Comparison of ENCODE assay signal across 11 cellular contexts in genomic region chr1:109530457-109531204, GRCh38. TPM values are rescaled to one million over a fixed set of nuclear protein-coding genes. Genes with fewer than 3 reads are reported as not detected.
DNase-seq lines count a peak whose midpoint lies in the region; ATAC-seq and TF ChIP-seq lines count a peak whose summit lies in the region.
"Had no signal": no experiment of that assay in that cellular context is flagged by ENCODE, and none has a peak within 500 bp of the region (broad histone marks: within the 10 kb centered on the region; RNA-seq: fewer than 3 reads in every experiment).

No MANE protein-coding gene starts in this region.

- H3K9ac ChIP-seq in skeletal muscle tissue (ENCODE audit: low read depth in 1 of 3, low read length in 3 of 3) = peak overlapping the region; percentile 68 to 79 (median 71)

- H3K27ac Mint-ChIP-seq in T-helper 2 cell treated with Interferon-gamma antibody and Interleukin-4, amounts not matched to agents 5 μg/mL and 100 μg/mL, for 36 hours = peak overlapping the region; percentile 68

- H3K27me3 ChIP-seq in skeletal muscle tissue (ENCODE audit: control insufficient read depth in 3 of 3, insufficient read depth in 3 of 3, low read length in 3 of 3) = no peaks in the 10 kb centered on the region

- H3K4me3 ChIP-seq in coronary artery (no peak overlapping the region), skeletal muscle tissue (ENCODE audit: low read length in 3 of 3) (peak overlapping the region in 2 of 3 donors; percentile 13 to 56)
- H3K4me3 ChIP-seq: SK-N-MC had no signal

- no peak overlapping the region for H3K27ac ChIP-seq in coronary artery
- peak overlapping the region; percentile 88 for H3K27ac ChIP-seq in skeletal muscle tissue (ENCODE audit: low read depth, low read length)
- H3K27ac ChIP-seq: SK-N-MC had no signal

- no peaks in the 10 kb centered on the region for H3K36me3 ChIP-seq in skeletal muscle tissue (ENCODE audit: control insufficient read depth in 3 of 3, insufficient read depth in 3 of 3, low read length in 3 of 3)

- no peaks in the 10 kb centered on the region for H3K36me3 Mint-ChIP-seq in T-helper 2 cell treated with Interferon-gamma antibody and Interleukin-4, amounts not matched to agents 5 μg/mL and 100 μg/mL, for 36 hours (ENCODE audit: low read depth)

- peaks cover 8% of the 10 kb centered on the region for H3K27me3 Mint-ChIP-seq in T-helper 2 cell treated with Interferon-gamma antibody and Interleukin-4, amounts not matched to agents 5 μg/mL and 100 μg/mL, for 36 hours (ENCODE audit: low read depth)

- H3K9me3 ChIP-seq in skeletal muscle tissue (ENCODE audit: control insufficient read depth in 3 of 3, low read length in 3 of 3) = no peaks in the 10 kb centered on the region

- peaks cover 19% of the 10 kb centered on the region for H3K4me1 Mint-ChIP-seq in T-helper 2 cell treated with Interferon-gamma antibody and Interleukin-4, amounts not matched to agents 5 μg/mL and 100 μg/mL, for 36 hours (ENCODE audit: low read depth)

- TF ChIP-seq CTCF in coronary artery (IDR thresholded peaks at IDR 0.05) = no peak

- peaks cover 59 to 70% (median 64%) of the 10 kb centered on the region in 3 donors for H3K4me1 ChIP-seq in skeletal muscle tissue (ENCODE audit: control insufficient read depth in 3 of 3, insufficient read depth in 3 of 3, low read length in 3 of 3)

- DNase-seq in T-helper 2 cell treated with Interferon-gamma antibody and Interleukin-4, amounts not matched to agents 5 μg/mL and 100 μg/mL, for 36 hours (ENCODE audit: low spot score) = no peak
- DNase-seq in T-helper 2 cell (no peak), NCI-H524 (lab: John Stamatoyannopoulos, UW) (peak; percentile 94 to 99), coronary artery (ENCODE audit: low spot score) (peak; percentile 59), mucosa of gallbladder (ENCODE audit: low spot score) (no peak), glomerular visceral epithelial cell (ENCODE audit: extremely low spot score) (no peak)
- DNase-seq: right cardiac atrium had no signal

- H3K9me3 Mint-ChIP-seq in T-helper 2 cell treated with Interferon-gamma antibody and Interleukin-4, amounts not matched to agents 5 μg/mL and 100 μg/mL, for 36 hours = no peaks in the 10 kb centered on the region

- no peak for ATAC-seq in HG02678 (IDR thresholded peaks at IDR 0.05; ENCODE audit: unreplicated experiment)
- ATAC-seq: right cardiac atrium had no signal

- H3K4me3 Mint-ChIP-seq in T-helper 2 cell treated with Interferon-gamma antibody and Interleukin-4, amounts not matched to agents 5 μg/mL and 100 μg/mL, for 36 hours = peak overlapping the region; percentile 54

RNA-seq across cellular contexts. Expression of gene GPR61, which starts 9.0 kb away (rescaled TPM):
- 0.52 TPM for total RNA-seq in skeletal muscle tissue
- 0.29 TPM for total RNA-seq in mucosa of gallbladder
- total RNA-seq: A673 had no signal

RNA-seq across cellular contexts. Expression of gene GNAI3, which starts 17.8 kb away (rescaled TPM):
- total RNA-seq in skeletal muscle tissue (8.4 TPM), mucosa of gallbladder (6.7 TPM)

RNA-seq across cellular contexts. Expression of gene AMIGO1, which starts 21.1 kb away (rescaled TPM):
- 8.4 TPM for total RNA-seq in skeletal muscle tissue
- total RNA-seq in mucosa of gallbladder = 15.6 TPM

RNA-seq across cellular contexts. Expression of gene CYB561D1, which starts 36.7 kb away (rescaled TPM):
- total RNA-seq in skeletal muscle tissue (4.2 TPM), mucosa of gallbladder (18.5 TPM)

RNA-seq across cellular contexts. Expression of gene ATXN7L2, which starts 46.9 kb away (rescaled TPM):
- total RNA-seq in skeletal muscle tissue (3.1 TPM), mucosa of gallbladder (5.4 TPM)

Comparison
In these comparisons a context has a peak if more than half of its experiments do, and no peak if none do; other contexts are left out.
1. DNase-seq: peak in NCI-H524 (2 of 2) and coronary artery (single experiment); none in T-helper 2 cell treated with Interferon-gamma antibody and Interleukin-4, amounts not matched to agents 5 μg/mL and 100 μg/mL, for 36 hours (single experiment), T-helper 2 cell (0 of 5), mucosa of gallbladder (single experiment) and glomerular visceral epithelial cell (single experiment).